ENCODE assay signal across 16 cellular contexts in genomic region chr11:122144752-122145151, GRCh38. TPM values are rescaled to one million over a fixed set of nuclear protein-coding genes. Genes with fewer than 3 reads are reported as not detected.
DNase-seq lines count a peak whose midpoint lies in the region; ATAC-seq, FAIRE-seq and TF ChIP-seq lines count a peak whose summit lies in the region.
"Had no signal": no experiment of that assay in that cellular context is flagged by ENCODE, and none has a peak within 500 bp of the region (broad histone marks: within the 10 kb centered on the region; RNA-seq: fewer than 3 reads in every experiment).

No MANE protein-coding gene starts in this region.

- no peak overlapping the region for H3K14ac ChIP-seq in IMR-90 (replicated peaks; ENCODE audit: low read depth, low read length)

- H3K4me1 ChIP-seq in ACC112 (ENCODE audit: control insufficient read depth, insufficient read depth, low read length, unreplicated experiment) (peaks cover 93% of the 10 kb centered on the region), IMR-90 (ENCODE audit: control insufficient read depth, insufficient read depth, low read length) (peaks cover 7% of the 10 kb centered on the region), ascending aorta (peaks cover 0 to 4% of the 10 kb centered on the region in 2 donors), pancreas (no peaks in the 10 kb centered on the region)
- H3K4me1 ChIP-seq: BLaER1 had no signal

- H3K36me3 Mint-ChIP-seq in osteocyte (ENCODE audit: unreplicated experiment): peaks cover 8% of the 10 kb centered on the region
- H3K36me3 Mint-ChIP-seq: IgD-negative memory B cell had no signal

- H3K56ac ChIP-seq in IMR-90 (ENCODE audit: extremely low read depth, insufficient read depth, low read length): no peak overlapping the region

- no peak for FAIRE-seq in pancreas (lab: Jason Lieb, UNC)

- no peak overlapping the region for H2BK120ac ChIP-seq in IMR-90 (ENCODE audit: low read depth, low read length)

- WGBS in IMR-90 (ENCODE audit: extremely low coverage in 2 of 2, insufficient read length in 1 of 2), 2 experiments: no CpG with 5 or more reads among the region's 3 CpGs
- WGBS in pancreas, 2 donors: 80 to 90% methylated on average over 3 of the region's 3 CpGs

- peaks cover 64% of the 10 kb centered on the region for H3K36me3 ChIP-seq in ACC112 (ENCODE audit: insufficient read depth, low read length)
- H3K36me3 ChIP-seq in IMR-90 (ENCODE audit: control insufficient read depth, insufficient read depth, low read length): peaks cover 32% of the 10 kb centered on the region
- H3K36me3 ChIP-seq in ascending aorta: no peaks in the 10 kb centered on the region
- no peaks in the 10 kb centered on the region for H3K36me3 ChIP-seq in pancreas
- H3K36me3 ChIP-seq: BLaER1 had no signal

- no peak overlapping the region for H2AK9ac ChIP-seq in IMR-90 (replicated peaks; ENCODE audit: low read depth, low read length, poor library complexity)

- H2BK15ac ChIP-seq in IMR-90 (ENCODE audit: low read depth, low read length): no peak overlapping the region

- in situ Hi-C loops in IMR-90 (cut with MboI; ENCODE audit: low sequenced_read_pairs): no loop called here

- H4K8ac ChIP-seq in IMR-90 (ENCODE audit: low read depth in 2 of 2, low read length in 2 of 2): peak overlapping the region in 1 of 2 experiments; percentile 0; a peak in 2 of 4 replicates

- H3K79me2 ChIP-seq in ACC112 (ENCODE audit: control insufficient read depth, insufficient read depth, low read length, unreplicated experiment): peaks cover 89% of the 10 kb centered on the region

- H3K9me3 ChIP-seq in IMR-90 (ENCODE audit: control insufficient read depth, insufficient read depth, low read length): no peaks in the 10 kb centered on the region
- no peaks in the 10 kb centered on the region for H3K9me3 ChIP-seq in ascending aorta
- H3K9me3 ChIP-seq in pancreas: no peaks in the 10 kb centered on the region
- H3K9me3 ChIP-seq: BLaER1 had no signal

- peaks cover 29% of the 10 kb centered on the region; the same call in 1 of the 2 replicates for H4K20me1 ChIP-seq in IMR-90 (ENCODE audit: insufficient read depth, low read length)
- H4K20me1 ChIP-seq: BLaER1 had no signal

- H4K5ac ChIP-seq in IMR-90 (ENCODE audit: low read depth, low read length): peak overlapping the region; percentile 16; the same call in 1 of the 2 replicates

- H3K9me3 Mint-ChIP-seq in osteocyte (ENCODE audit: unreplicated experiment): no peaks in the 10 kb centered on the region
- H3K9me3 Mint-ChIP-seq: IgD-negative memory B cell had no signal

- no peak overlapping the region for H3K4ac ChIP-seq in IMR-90 (ENCODE audit: low read depth, low read length)

- POLR2A ChIA-PET in IMR-90 (lab: Charles Lee; ENCODE audit: unreplicated experiment): no interaction called here

- no peak overlapping the region for H3K4me2 ChIP-seq in IMR-90 (ENCODE audit: low read depth, low read length)
- H3K4me2 ChIP-seq: BLaER1 had no signal

- H3K4me1 Mint-ChIP-seq in osteocyte (ENCODE audit: unreplicated experiment): peaks cover 30% of the 10 kb centered on the region
- H3K4me1 Mint-ChIP-seq: IgD-negative memory B cell had no signal

- no peak overlapping the region for H2BK20ac ChIP-seq in IMR-90 (ENCODE audit: low read depth, low read length)

- H2BK5ac ChIP-seq in IMR-90 (ENCODE audit: low read depth, low read length, poor library complexity, severe bottlenecking): peak overlapping the region; percentile 75

- H3K27me3 ChIP-seq in ACC112 (ENCODE audit: insufficient read depth, low read length) (no peaks in the 10 kb centered on the region), IMR-90 (ENCODE audit: control insufficient read depth, insufficient read depth, low read length) (no peaks in the 10 kb centered on the region), ascending aorta (no peaks in the 10 kb centered on the region), pancreas (no peaks in the 10 kb centered on the region)
- H3K27me3 ChIP-seq: BLaER1 had no signal

- H3K9me1 ChIP-seq in IMR-90 (ENCODE audit: insufficient read depth, low read length): peaks cover 12% of the 10 kb centered on the region

- H3K4me3 ChIP-seq in ACC112 (ENCODE audit: low read depth, low read length): no peak overlapping the region
- no peak overlapping the region for H3K4me3 ChIP-seq in IMR-90 (ENCODE audit: insufficient read depth, low read depth, low read length)
- H3K4me3 ChIP-seq in ascending aorta: no peak overlapping the region
- no peak overlapping the region for H3K4me3 ChIP-seq in pancreas
- H3K4me3 ChIP-seq: BLaER1 had no signal

- peaks cover 15 to 42% of the 10 kb centered on the region in 2 experiments; a peak in 3 of 4 replicates for H3K79me1 ChIP-seq in IMR-90 (ENCODE audit: low read depth in 1 of 2, low read length in 2 of 2)

- DNase-seq in IMR-90 (no peak), ascending aorta (ENCODE audit: low spot score in 2 of 2) (no peak), osteocyte (ENCODE audit: extremely low spot score, unreplicated experiment) (no peak), pancreas (no peak), T-helper 2 cell (no peak), nucleus accumbens (lab: John Stamatoyannopoulos, UW) (no peak)
- DNase-seq in stimulated activated CD4-positive, alpha-beta T cell treated with anti-CD3 and anti-CD28 coated beads, Interleukin-12 subunit alpha, Interleukin-12 subunit beta, amount 100 ng/mL, for 4 hours: no peak
- DNase-seq: AML-193, DMS53, GF-D8, HCEC 1CT had no signal

- intact Hi-C loops in IMR-90 (cut with micrococcal nuclease): no loop called here
- intact Hi-C loops in ascending aorta (cut with DNase I): no loop called here
- intact Hi-C loops in pancreas (cut with DNase I): no loop called here

- dilution Hi-C loops in IMR-90 (cut with HindIII; ENCODE audit: low sequenced_read_pairs, unreplicated experiment): no loop called here

- H3K18ac ChIP-seq in IMR-90 (ENCODE audit: low read depth, low read length): peak overlapping the region; percentile 54; the same call in 1 of the 2 replicates

- no peak overlapping the region for H4K91ac ChIP-seq in IMR-90 (ENCODE audit: insufficient read depth, low read depth, low read length)

- no peaks in the 10 kb centered on the region for H3K27me3 Mint-ChIP-seq in osteocyte (ENCODE audit: unreplicated experiment)
- H3K27me3 Mint-ChIP-seq: IgD-negative memory B cell had no signal

- ATAC-seq in IMR-90 (ENCODE audit: low read depth): no peak
- no peak for ATAC-seq in pancreas

- peak overlapping the region; percentile 17 for H3K27ac Mint-ChIP-seq in osteocyte (ENCODE audit: unreplicated experiment)
- H3K27ac Mint-ChIP-seq: IgD-negative memory B cell had no signal

- no peak overlapping the region for H2AK5ac ChIP-seq in IMR-90 (ENCODE audit: low read depth, low read length)

- H3K9ac ChIP-seq in IMR-90 (ENCODE audit: low read depth, low read length): no peak overlapping the region
- H3K9ac ChIP-seq: BLaER1 had no signal

- H3K27ac ChIP-seq in ACC112 (ENCODE audit: low read depth, low read length) (peak overlapping the region; percentile 98), IMR-90 (ENCODE audit: insufficient read depth, low read length) (no peak overlapping the region), ascending aorta (peak overlapping the region; percentile 33 to 36), pancreas (no peak overlapping the region)
- H3K27ac ChIP-seq: 22Rv1, BLaER1, HL-60 had no signal

- H3K23ac ChIP-seq in IMR-90 (ENCODE audit: low read depth, low read length): no peak overlapping the region

- no peak for TF ChIP-seq POLR2A in IMR-90 (IDR thresholded peaks at IDR 0.05; ENCODE audit: low read depth, low read length)

- no TSS peak for BruUV-seq in IMR-90 (replicated peaks; lab: Mats Ljungman, UMichigan)

- H2AFZ ChIP-seq in ACC112 (ENCODE audit: low read length, unreplicated experiment) (no peak overlapping the region), IMR-90 (replicated peaks; ENCODE audit: low read length, poor library complexity) (no peak overlapping the region)

- H3K4me3 Mint-ChIP-seq in osteocyte (ENCODE audit: unreplicated experiment): no peak overlapping the region
- H3K4me3 Mint-ChIP-seq: IgD-negative memory B cell had no signal

- CTCF ChIA-PET in IMR-90 (lab: Yijun Ruan, JAX): interaction anchor here (0.6 kb wide), 1 partner anchor 37 kb away, joined by 4 read pairs; no protein-coding TSS in a partner anchor

- no peak for TF ChIP-seq CTCF in IMR-90 (conservative IDR thresholded peaks at IDR 0.05; ENCODE audit: low read depth, low read length)
- TF ChIP-seq CTCF in ascending aorta (IDR thresholded peaks at IDR 0.05): no peak
- no peak for TF ChIP-seq CTCF in osteocyte (IDR thresholded peaks at IDR 0.05)
- TF ChIP-seq CTCF in pancreas (IDR thresholded peaks at IDR 0.05): no peak

- TF ChIP-seq RAD21 in IMR-90 (IDR thresholded peaks at IDR 0.05; ENCODE audit: low read length): no peak

TF ChIP-seq in IMR-90, 13 proteins besides CTCF, POLR2A, EP300 and RAD21 (continues in another document):
- TF ChIP-seq BHLHE40 (IDR thresholded peaks at IDR 0.05; ENCODE audit: low read depth, low read length) (no peak), MXI1 (IDR thresholded peaks at IDR 0.05; ENCODE audit: borderline replicate concordance, low read depth, low read length) (no peak), USF2 (IDR thresholded peaks at IDR 0.05; ENCODE audit: low read depth, low read length) (no peak), CHD1 (IDR thresholded peaks at IDR 0.05; ENCODE audit: low read depth, low read length) (no peak), ELK1 (IDR thresholded peaks at IDR 0.05; ENCODE audit: borderline replicate concordance, low read depth, low read length) (no peak), MAFK (IDR thresholded peaks at IDR 0.05; ENCODE audit: low read depth, low read length) (no peak)

RNA-seq across cellular contexts. Expression of gene BLID, which starts 28.7 kb away (rescaled TPM):
- total RNA-seq in IMR-90 (2012; rRNA removed) (25.8 and 30.8 TPM in 2 replicates), ascending aorta (not detected), osteocyte (1.0 and 1.4 TPM in 2 replicates), pancreas (not detected)
- polyA plus RNA-seq in IMR-90 (2012; rRNA removed) (0.13 and 0.24 TPM in 2 replicates), pancreas (not detected)
- not detected in 2 replicates for polyA plus RNA-seq in IMR-90 (2012; cell fraction: cytosol; rRNA removed)
- 0.24 and 2.9 TPM in 2 replicates for polyA plus RNA-seq in IMR-90 (2012; cell fraction: nucleus; rRNA removed; ENCODE audit: low replicate concordance)
- polyA plus RNA-seq: IgD-negative memory B cell had no signal

Comparison
In these comparisons a context has a peak if more than half of its experiments do, and no peak if none do; other contexts are left out.
1. H3K27ac ChIP-seq: peak in ACC112 (single experiment) and ascending aorta (2 of 2); none in IMR-90 (single experiment) and pancreas (0 of 4).
2. RNA of gene BLID, which starts 28.7 kb away (total RNA-seq): 25.8 to 30.8 TPM in IMR-90; 1.0 to 1.4 TPM in osteocyte, not detected in ascending aorta (single experiment) and not detected in pancreas; every median in the first group is over 10 times any median in the second.